In genomic region chr10:103605359-103606156, GRCh38 we compare ENCODE assay signal across 8 cellular contexts.
DNase-seq lines count a peak whose midpoint lies in the region; ATAC-seq and TF ChIP-seq lines count a peak whose summit lies in the region.

No MANE protein-coding gene starts in this region.

- peak in 1 of 2 donors; percentile 46 for ATAC-seq in activated T-cell treated with anti-CD3 and anti-CD28 coated beads, Interleukin-2, amount 50 U/mL, for 4 hours
- no peak for ATAC-seq in HG03378 (IDR thresholded peaks at IDR 0.05; ENCODE audit: unreplicated experiment)
- ATAC-seq in GM21825 (IDR thresholded peaks at IDR 0.05; ENCODE audit: unreplicated experiment) = no peak
- no peak for ATAC-seq in GM19324 (IDR thresholded peaks at IDR 0.05; ENCODE audit: low FRiP score, unreplicated experiment)

- no peak overlapping the region for H2AFZ ChIP-seq in osteoblast (ENCODE audit: low read length)

- H3K79me2 ChIP-seq in osteoblast (ENCODE audit: insufficient read depth, low read length) = no peaks in the 10 kb centered on the region

- TF ChIP-seq CTCF in GM06990 (IDR thresholded peaks at IDR 0.05; ENCODE audit: insufficient read depth, low read length, poor library complexity, severe bottlenecking) = peak; percentile 66
- peak; percentile 91 for TF ChIP-seq CTCF in fibroblast of villous mesenchyme (IDR thresholded peaks at IDR 0.05; ENCODE audit: insufficient read depth, low read depth, low read length)
- peak; percentile 94 for TF ChIP-seq CTCF in osteoblast (IDR thresholded peaks at IDR 0.05; ENCODE audit: extremely low read depth, low read depth, low read length)

- no peak overlapping the region for H3K4me2 ChIP-seq in osteoblast (ENCODE audit: insufficient read depth, low read length)

- H3K4me1 Mint-ChIP-seq in activated T-cell treated with anti-CD3 and anti-CD28 coated beads, Interleukin-2, amount 50 U/mL, for 4 hours (ENCODE audit: low read depth) = no peaks in the 10 kb centered on the region

- no peaks in the 10 kb centered on the region for H3K27me3 Mint-ChIP-seq in activated T-cell treated with anti-CD3 and anti-CD28 coated beads, Interleukin-2, amount 50 U/mL, for 4 hours (ENCODE audit: low read depth)

- H3K36me3 ChIP-seq in GM06990 (ENCODE audit: control insufficient read depth, insufficient read depth, low read length) = peaks cover 21% of the 10 kb centered on the region
- H3K36me3 ChIP-seq in osteoblast (ENCODE audit: insufficient read depth, low read length) = peaks cover 65% of the 10 kb centered on the region

- H3K36me3 Mint-ChIP-seq in activated T-cell treated with anti-CD3 and anti-CD28 coated beads, Interleukin-2, amount 50 U/mL, for 4 hours (ENCODE audit: insufficient read depth) = peaks cover 3% of the 10 kb centered on the region

- H4K20me1 ChIP-seq in osteoblast (ENCODE audit: insufficient read depth, low read length) = peaks cover 3% of the 10 kb centered on the region

- H3K27me3 ChIP-seq in GM06990 (replicated peaks; ENCODE audit: control insufficient read depth, insufficient read depth, low read length) = no peaks in the 10 kb centered on the region
- no peaks in the 10 kb centered on the region for H3K27me3 ChIP-seq in osteoblast (ENCODE audit: insufficient read depth, low read length)

- DNase-seq in GM06990 (ENCODE audit: extremely low read depth, insufficient read length) = peak; percentile 33
- DNase-seq in NCI-H1694 (lab: John Stamatoyannopoulos, UW) = peak; percentile 27
- peak; percentile 28 for DNase-seq in activated T-cell treated with anti-CD3 and anti-CD28 coated beads, Interleukin-2, amount 50 U/mL, for 4 hours
- peak; percentile 76 for DNase-seq in fibroblast of villous mesenchyme (ENCODE audit: low read depth)
- DNase-seq in osteoblast (ENCODE audit: insufficient read length, low spot score, missing footprints) = peak; percentile 98

- peaks cover 6% of the 10 kb centered on the region for H3K4me1 ChIP-seq in osteoblast (ENCODE audit: insufficient read depth, low read length)

- peak overlapping the region; percentile 36 for H3K27ac ChIP-seq in osteoblast (ENCODE audit: low read depth, low read length)

- H3K4me3 ChIP-seq in GM06990 (replicated peaks; ENCODE audit: low read depth, low read length) (no peak overlapping the region), fibroblast of villous mesenchyme (ENCODE audit: low read depth, low read length) (no peak overlapping the region), osteoblast (ENCODE audit: insufficient read depth, low read length) (no peak overlapping the region)

- H3K9me3 ChIP-seq in osteoblast (ENCODE audit: low read depth, low read length) = no peaks in the 10 kb centered on the region

- no peaks in the 10 kb centered on the region for H3K9me3 Mint-ChIP-seq in activated T-cell treated with anti-CD3 and anti-CD28 coated beads, Interleukin-2, amount 50 U/mL, for 4 hours

- no peak overlapping the region for H3K4me3 Mint-ChIP-seq in activated T-cell treated with anti-CD3 and anti-CD28 coated beads, Interleukin-2, amount 50 U/mL, for 4 hours

Comparison
In these comparisons a context has a peak if more than half of its experiments do, and no peak if none do; other contexts are left out.
1. DNase-seq: peak in every context shown above with its lines; median percentile 98 in osteoblast; 76 in fibroblast of villous mesenchyme; 33 in GM06990; 28 in activated T-cell treated with anti-CD3 and anti-CD28 coated beads, Interleukin-2, amount 50 U/mL, for 4 hours; 27 in NCI-H1694.